In genomic region chr3:63993653-63994079, GRCh38 we compare ENCODE assay signal across 8 cellular contexts. TPM values are rescaled to one million over a fixed set of nuclear protein-coding genes. Genes with fewer than 3 reads are reported as not detected.
DNase-seq lines count a peak whose midpoint lies in the region; ATAC-seq, FAIRE-seq and TF ChIP-seq lines count a peak whose summit lies in the region.

No MANE protein-coding gene starts in this region.

- no peak overlapping the region for H3K4me2 ChIP-seq in keratinocyte (ENCODE audit: control insufficient read depth, extremely low read depth, insufficient read depth, low read depth, low read length)

- H4K20me1 ChIP-seq in keratinocyte (ENCODE audit: control insufficient read depth, extremely low read depth, insufficient read depth, low read length) = no peaks in the 10 kb centered on the region

- H3K4me3 ChIP-seq in bronchial epithelial cell (ENCODE audit: low read depth, low read length) (no peak overlapping the region), keratinocyte (ENCODE audit: control insufficient read depth in 2 of 3, extremely low read depth in 1 of 3, insufficient read depth in 2 of 3, low read depth in 1 of 3, low read length in 3 of 3) (no peak overlapping the region)

- peak; percentile 89 for ATAC-seq in HG02588 (IDR thresholded peaks at IDR 0.05; ENCODE audit: unreplicated experiment)

- TF ChIP-seq CTCF in bronchial epithelial cell (IDR thresholded peaks at IDR 0.05; ENCODE audit: insufficient read depth, low read length, severe bottlenecking) = peak; percentile 92
- TF ChIP-seq CTCF in keratinocyte (optimal IDR thresholded peaks at IDR 0.05 in 1 of 3, IDR thresholded peaks at IDR 0.05 in 1 of 3, conservative IDR thresholded peaks at IDR 0.05 in 1 of 3; ENCODE audit: extremely low read depth in 1 of 3, insufficient read depth in 2 of 3, low read length in 3 of 3) = peak; percentile 86 to 96 (median 93)

- no peaks in the 10 kb centered on the region for H3K9me3 ChIP-seq in keratinocyte (ENCODE audit: control insufficient read depth, low read depth, low read length)

- peak overlapping the region; percentile 36 for H3K27ac ChIP-seq in keratinocyte (ENCODE audit: control insufficient read depth, insufficient read depth, low read length)

- no peaks in the 10 kb centered on the region for H3K9me1 ChIP-seq in keratinocyte (ENCODE audit: control insufficient read depth, extremely low read depth, insufficient read depth, low read length)

- H3K79me2 ChIP-seq in keratinocyte (ENCODE audit: control insufficient read depth, insufficient read depth, low read length) = no peaks in the 10 kb centered on the region

- peaks cover 15% of the 10 kb centered on the region for H3K4me1 ChIP-seq in keratinocyte (ENCODE audit: control insufficient read depth, extremely low read depth, insufficient read depth, low read length)

- H3K27me3 ChIP-seq in bronchial epithelial cell (ENCODE audit: control insufficient read depth, insufficient read depth, low read length) (no peaks in the 10 kb centered on the region), keratinocyte (ENCODE audit: control insufficient read depth, extremely low read depth, insufficient read depth, low read length) (no peaks in the 10 kb centered on the region)

- peak overlapping the region; percentile 23 for H3K9ac ChIP-seq in keratinocyte (ENCODE audit: control insufficient read depth, extremely low read depth, insufficient read depth, low read length)

- H2AFZ ChIP-seq in keratinocyte (ENCODE audit: control insufficient read depth, low read length) = no peak overlapping the region

- H3K36me3 ChIP-seq in bronchial epithelial cell (ENCODE audit: control insufficient read depth, insufficient read depth, low read length) = peaks cover 24% of the 10 kb centered on the region
- H3K36me3 ChIP-seq in keratinocyte (ENCODE audit: control insufficient read depth in 2 of 2, extremely low read depth in 1 of 2, insufficient read depth in 2 of 2, low read length in 2 of 2) = peaks cover 36 to 59% of the 10 kb centered on the region in 2 experiments

- peak; percentile 50 for DNase-seq in activated gamma-delta T cell treated with Interleukin-2 at 50 U/mL for 16 hours
- DNase-seq in activated gamma-delta T cell (lab: John Stamatoyannopoulos, UW) = no peak
- DNase-seq in NCI-H1092 treated with DMSO at 0.1 percent for 48 hours (lab: John Stamatoyannopoulos, UW) = peak; percentile 8
- peak; percentile 53 for DNase-seq in UCSD-AML1 (lab: John Stamatoyannopoulos, UW; ENCODE audit: unreplicated experiment)
- peak; percentile 77 for DNase-seq in bronchial epithelial cell (ENCODE audit: low read depth)
- peak; percentile 69 for DNase-seq in keratinocyte (ENCODE audit: low read depth, low spot score)
- peak; percentile 41 for DNase-seq in stimulated activated CD4-positive, alpha-beta T cell treated with anti-CD3 and anti-CD28 coated beads, Interleukin-1b, Interleukin-23, amount 100 ng/mL, for 48 hours

- FAIRE-seq in bronchial epithelial cell (lab: Jason Lieb, UNC) (no peak), keratinocyte (lab: Jason Lieb, UNC) (peak; percentile 26)

- dilution Hi-C loops in keratinocyte (cut with MboI; ENCODE audit: extremely low pct_ligation_motif_present, low sequenced_read_pairs) = no loop called here

RNA-seq across cellular contexts. Expression of gene PSMD6, which starts 29.6 kb away (rescaled TPM):
- total RNA-seq in bronchial epithelial cell = 52.9 and 82.2 TPM in 2 replicates
- 64.8 to 100 TPM (median 95.2 TPM) in 3 replicates for polyA plus RNA-seq in keratinocyte
- 186 TPM for polyA plus RNA-seq in keratinocyte (2011; ENCODE audit: low read depth)
- 77.2 and 96.3 TPM in 2 replicates for polyA plus RNA-seq in keratinocyte (2011; cell fraction: cytosol; rRNA removed)
- 70.0 and 91.4 TPM in 2 replicates for polyA plus RNA-seq in keratinocyte (2011; cell fraction: nucleus; rRNA removed)
- 105 and 115 TPM in 2 replicates for polyA plus RNA-seq in keratinocyte (2012; ENCODE audit: low replicate concordance)
- 10.8 to 69.2 TPM (median 31.4 TPM) in 3 replicates for polyA minus RNA-seq in keratinocyte
- polyA minus RNA-seq in keratinocyte (2011; cell fraction: cytosol; rRNA and poly(A)+ RNA removed) = 59.3 TPM
- 29.0 and 40.0 TPM in 2 replicates for polyA minus RNA-seq in keratinocyte (2011; cell fraction: nucleus; rRNA and poly(A)+ RNA removed)
